ENCODE assay signal across 35 cellular contexts in genomic region chr4:81377231-81377630, GRCh38.
"Had no signal": no experiment of that assay in that cellular context is flagged by ENCODE, and none has a peak within 500 bp of the region (broad histone marks: within the 10 kb centered on the region; RNA-seq: fewer than 3 reads in every experiment).

No MANE protein-coding gene starts in this region.

- H3K4me1 ChIP-seq: adrenal gland, breast epithelium had no signal

- H3K4me3 Mint-ChIP-seq: activated CD4-positive, alpha-beta T cell treated with anti-CD3 and anti-CD28 coated beads for 36 hours; activated CD8-positive, alpha-beta T cell treated with anti-CD3 and anti-CD28 coated beads for 36 hours; activated naive CD4-positive, alpha-beta T cell treated with anti-CD3 and anti-CD28 coated beads for 36 hours; activated naive CD8-positive, alpha-beta T cell treated with anti-CD3 and anti-CD28 coated beads for 36 hours; activated T-cell treated with anti-CD3 and anti-CD28 coated beads, Interleukin-2, amount 50 U/mL, for 4 hours; activated T-cell treated with anti-CD3 and anti-CD28 coated beads, Interleukin-2, amount 50 U/mL, for 72 hours; activated T-helper 1 cell treated with anti-CD3 and anti-CD28 coated beads, Interleukin-12 subunit alpha, Interleukin-12 subunit beta, Interleukin-2, Interleukin-4 antibody, amounts not matched to agents 30 ng/mL and 10 ng/mL and 1 ng/mL, durations not matched to agents 14 hours and 24 hours and 36 hours; activated T-helper 17 cell treated with anti-CD3 and anti-CD28 coated beads, Interleukin-2, amount 50 U/mL, for 72 hours; T-helper 1 cell treated with Interleukin-12 subunit alpha and Interleukin-12 subunit beta and Interleukin-4 antibody, amounts not matched to agents 30 μg/mL and 1 μg/mL, for 36 hours; T-helper 2 cell treated with Interferon-gamma antibody and Interleukin-4, amounts not matched to agents 5 μg/mL and 100 μg/mL, for 36 hours; WTC11 had no signal

- H3K4me1 Mint-ChIP-seq: activated CD4-positive, alpha-beta T cell treated with anti-CD3 and anti-CD28 coated beads for 36 hours; activated naive CD8-positive, alpha-beta T cell treated with anti-CD3 and anti-CD28 coated beads for 36 hours; activated T-helper 17 cell treated with anti-CD3 and anti-CD28 coated beads, Interleukin-2, amount 50 U/mL, for 72 hours; WTC11 had no signal

- H3K27ac Mint-ChIP-seq: activated CD4-positive, alpha-beta T cell treated with anti-CD3 and anti-CD28 coated beads for 36 hours; activated CD8-positive, alpha-beta T cell treated with anti-CD3 and anti-CD28 coated beads for 36 hours; activated naive CD4-positive, alpha-beta T cell treated with anti-CD3 and anti-CD28 coated beads for 36 hours; activated naive CD4-positive, alpha-beta T cell treated with anti-CD3 and anti-CD28 coated beads, Interleukin-2, amount 50 U/mL, for 72 hours; activated naive CD8-positive, alpha-beta T cell treated with anti-CD3 and anti-CD28 coated beads for 36 hours; activated T-cell treated with anti-CD3 and anti-CD28 coated beads, Interleukin-2, amount 50 U/mL, for 72 hours; activated T-helper 1 cell treated with anti-CD3 and anti-CD28 coated beads, Interleukin-12 subunit alpha, Interleukin-12 subunit beta, Interleukin-2, Interleukin-4 antibody, amounts not matched to agents 30 ng/mL and 10 ng/mL and 1 ng/mL, durations not matched to agents 14 hours and 24 hours and 36 hours; activated T-helper 17 cell treated with anti-CD3 and anti-CD28 coated beads, Interleukin-2, amount 50 U/mL, for 72 hours; T-helper 1 cell treated with Interleukin-12 subunit alpha and Interleukin-12 subunit beta and Interleukin-4 antibody, amounts not matched to agents 30 μg/mL and 1 μg/mL, for 36 hours; T-helper 2 cell treated with Interferon-gamma antibody and Interleukin-4, amounts not matched to agents 5 μg/mL and 100 μg/mL, for 36 hours; WTC11 had no signal

- H3K36me3 ChIP-seq: adrenal gland, brain microvascular endothelial cell, breast epithelium, WERI-Rb-1 had no signal

- DNase-seq: activated CD4-positive, alpha-beta T cell treated with anti-CD3 and anti-CD28 coated beads for 1 hour; activated CD4-positive, alpha-beta T cell treated with anti-CD3 and anti-CD28 coated beads for 36 hours; activated CD4-positive, alpha-beta T cell treated with anti-CD3 and anti-CD28 coated beads for 48 hours; activated CD4-positive, alpha-beta T cell treated with anti-CD3 and anti-CD28 coated beads, Interleukin-2, amount 50 U/mL, for 1 hour; activated CD4-positive, alpha-beta T cell treated with anti-CD3 and anti-CD28 coated beads, Interleukin-2, amount 50 U/mL, for 4 hours; activated CD4-positive, CD25-positive, alpha-beta regulatory T cell; activated CD8-positive, alpha-beta memory T cell treated with anti-CD3 and anti-CD28 coated beads, Interleukin-2, amount 50 U/mL, for 4 hours; activated CD8-positive, alpha-beta T cell treated with anti-CD3 and anti-CD28 coated beads for 36 hours; activated effector memory CD4-positive, alpha-beta T cell treated with anti-CD3 and anti-CD28 coated beads, Interleukin-2, amount 50 U/mL, for 16 hours; activated gamma-delta T cell treated with Interleukin-2 at 50 U/mL for 16 hours; activated naive CD4-positive, alpha-beta T cell; activated naive CD4-positive, alpha-beta T cell treated with anti-CD3 and anti-CD28 coated beads for 36 hours; activated naive CD4-positive, alpha-beta T cell treated with anti-CD3 and anti-CD28 coated beads, Interleukin-2, amount 50 U/mL, for 16 hours; activated naive CD8-positive, alpha-beta T cell treated with anti-CD3 and anti-CD28 coated beads for 36 hours; activated T-cell treated with anti-CD3 and anti-CD28 coated beads for 4 hours; activated T-cell treated with anti-CD3 and anti-CD28 coated beads, Interleukin-2, amount 50 U/mL, for 1 hour; activated T-cell treated with anti-CD3 and anti-CD28 coated beads, Interleukin-2, amount 50 U/mL, for 4 hours; activated T-cell treated with anti-CD3 and anti-CD28 coated beads, Interleukin-2, amount 50 U/mL, for 72 hours; adrenal gland; amniotic stem cell; aorta; body of pancreas; brain microvascular endothelial cell; central memory CD4-positive, alpha-beta T cell; T-helper 1 cell; T-helper 2 cell; T-helper 9 cell; WERI-Rb-1 had no signal

- H3K9me3 ChIP-seq: body of pancreas had no signal

- H3K27me3 ChIP-seq: body of pancreas, brain microvascular endothelial cell, breast epithelium had no signal

- H3K9me3 Mint-ChIP-seq: activated CD8-positive, alpha-beta T cell treated with anti-CD3 and anti-CD28 coated beads for 36 hours; activated naive CD4-positive, alpha-beta T cell treated with anti-CD3 and anti-CD28 coated beads for 36 hours; activated naive CD4-positive, alpha-beta T cell treated with anti-CD3 and anti-CD28 coated beads, Interleukin-2, amount 50 U/mL, for 72 hours; activated naive CD8-positive, alpha-beta T cell treated with anti-CD3 and anti-CD28 coated beads for 36 hours; activated T-cell treated with anti-CD3 and anti-CD28 coated beads, Interleukin-2, amount 50 U/mL, for 4 hours; activated T-cell treated with anti-CD3 and anti-CD28 coated beads, Interleukin-2, amount 50 U/mL, for 72 hours; activated T-helper 1 cell treated with anti-CD3 and anti-CD28 coated beads, Interleukin-12 subunit alpha, Interleukin-12 subunit beta, Interleukin-2, Interleukin-4 antibody, amounts not matched to agents 30 ng/mL and 10 ng/mL and 1 ng/mL, durations not matched to agents 14 hours and 24 hours and 36 hours; activated T-helper 17 cell treated with anti-CD3 and anti-CD28 coated beads, Interleukin-2, amount 50 U/mL, for 72 hours; T-helper 1 cell treated with Interleukin-12 subunit alpha and Interleukin-12 subunit beta and Interleukin-4 antibody, amounts not matched to agents 30 μg/mL and 1 μg/mL, for 36 hours; T-helper 2 cell treated with Interferon-gamma antibody and Interleukin-4, amounts not matched to agents 5 μg/mL and 100 μg/mL, for 36 hours; WTC11 had no signal

- H3K4me3 ChIP-seq: adrenal gland, body of pancreas, breast epithelium had no signal

- H3K27ac ChIP-seq: adrenal gland, body of pancreas, brain microvascular endothelial cell, breast epithelium, WERI-Rb-1 had no signal

- H3K36me3 Mint-ChIP-seq: activated naive CD4-positive, alpha-beta T cell treated with anti-CD3 and anti-CD28 coated beads, Interleukin-2, amount 50 U/mL, for 72 hours; activated naive CD8-positive, alpha-beta T cell treated with anti-CD3 and anti-CD28 coated beads for 36 hours; WTC11 had no signal
